In the genomic region with DNA sequence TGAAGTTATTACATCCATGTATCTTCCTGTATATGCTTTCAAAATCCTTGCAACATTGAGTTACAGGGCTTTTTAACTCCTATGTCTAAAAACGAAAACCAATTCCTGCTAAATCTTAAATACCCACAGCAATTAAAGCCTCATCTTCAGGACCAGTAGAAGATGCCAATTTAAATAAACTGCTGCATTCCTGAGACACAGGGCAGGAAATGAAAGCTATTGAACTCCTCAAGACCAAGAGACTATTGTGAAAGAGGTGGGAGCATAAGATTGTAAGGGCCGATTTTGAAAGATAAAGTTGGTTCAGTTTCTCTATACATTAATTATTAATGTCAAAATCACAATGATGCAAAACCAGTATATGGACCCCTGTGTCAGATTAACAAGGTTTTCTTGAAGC, we compare ENCODE assay signal across 4 cellular contexts. TPM values are rescaled to one million over a fixed set of nuclear protein-coding genes. Genes with fewer than 3 reads are reported as not detected.
"Had no signal": no experiment of that assay in that cellular context is flagged by ENCODE, and none has a peak within 500 bp of the region (broad histone marks: within the 10 kb centered on the region; RNA-seq: fewer than 3 reads in every experiment).

No MANE protein-coding gene starts in this region.

RNA-seq across cellular contexts. Expression of a gene that starts 28.5 kb away (rescaled TPM):
- total RNA-seq: LHCN-M2, M059J, MCF 10A, NCI-H460 had no signal
